3 cellular contexts compared by ENCODE assay signal in the genomic region with DNA sequence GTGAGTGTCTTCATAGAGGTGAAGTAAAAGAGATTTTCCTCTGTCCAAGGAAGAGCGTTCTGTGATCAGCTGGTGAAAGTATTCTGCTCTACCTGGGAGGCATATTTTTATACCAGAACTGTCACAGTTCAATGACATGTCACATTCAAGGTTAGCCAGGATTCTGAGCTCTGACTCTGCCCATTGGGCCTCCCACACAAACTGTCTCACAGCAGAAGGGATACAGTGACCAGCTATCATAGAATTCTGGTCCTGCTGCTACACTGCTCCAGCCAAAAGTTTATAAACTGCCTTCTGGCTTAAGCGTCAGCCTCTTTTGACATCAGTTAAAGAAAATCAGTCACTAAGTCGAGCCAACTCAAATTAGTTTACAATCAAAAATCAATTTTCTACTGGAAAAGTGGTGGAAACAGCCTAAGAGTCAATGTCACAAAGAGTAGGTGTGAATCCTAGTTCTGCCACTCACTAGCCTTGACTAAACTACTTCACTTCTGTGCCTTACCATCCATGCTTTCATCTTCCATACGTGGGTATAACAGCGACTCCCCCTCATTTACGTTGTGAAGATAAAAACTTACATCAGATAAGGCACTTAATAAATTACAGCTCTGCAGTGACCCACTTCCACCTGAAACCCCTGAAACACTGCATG.
A peak's percentile ranks its signal among the peaks of the same experiment; 100 is the strongest.
TF ChIP-seq lines count a peak whose summit lies in the region.

No MANE protein-coding gene starts in this region.

TF ChIP-seq in liver, 16 proteins besides CTCF, POLR2A, EP300 and RAD21:
- TF ChIP-seq HNF4A (conservative IDR thresholded peaks at IDR 0.05) (peak; percentile 9 to 13), EGR1 (IDR thresholded peaks at IDR 0.05; ENCODE audit: low read depth in 2 of 2) (no peak), RXRA (IDR thresholded peaks at IDR 0.05) (peak; percentile 36 to 53)
- TF ChIP-seq, protein P1, sequence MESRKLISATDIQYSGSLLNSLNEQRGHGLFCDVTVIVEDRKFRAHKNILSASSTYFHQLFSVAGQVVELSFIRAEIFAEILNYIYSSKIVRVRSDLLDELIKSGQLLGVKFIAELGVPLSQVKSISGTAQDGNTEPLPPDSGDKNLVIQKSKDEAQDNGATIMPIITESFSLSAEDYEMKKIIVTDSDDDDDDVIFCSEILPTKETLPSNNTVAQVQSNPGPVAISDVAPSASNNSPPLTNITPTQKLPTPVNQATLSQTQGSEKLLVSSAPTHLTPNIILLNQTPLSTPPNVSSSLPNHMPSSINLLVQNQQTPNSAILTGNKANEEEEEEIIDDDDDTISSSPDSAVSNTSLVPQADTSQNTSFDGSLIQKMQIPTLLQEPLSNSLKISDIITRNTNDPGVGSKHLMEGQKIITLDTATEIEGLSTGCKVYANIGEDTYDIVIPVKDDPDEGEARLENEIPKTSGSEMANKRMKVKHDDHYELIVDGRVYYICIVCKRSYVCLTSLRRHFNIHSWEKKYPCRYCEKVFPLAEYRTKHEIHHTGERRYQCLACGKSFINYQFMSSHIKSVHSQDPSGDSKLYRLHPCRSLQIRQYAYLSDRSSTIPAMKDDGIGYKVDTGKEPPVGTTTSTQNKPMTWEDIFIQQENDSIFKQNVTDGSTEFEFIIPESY (IDR thresholded peaks at IDR 0.05): peak; percentile 16
TF ChIP-seq in liver: peak in this region for 3.

TF ChIP-seq in HepG2, 621 proteins besides CTCF, POLR2A, EP300 and RAD21:
- TF ChIP-seq ZNF788 (CRISPR knock-in tag; IDR thresholded peaks at IDR 0.05; ENCODE audit: borderline replicate concordance) (no peak), FOSL2 (CRISPR knock-in tag; IDR thresholded peaks at IDR 0.05) (no peak), ZNF598 (CRISPR knock-in tag; IDR thresholded peaks at IDR 0.05; ENCODE audit: borderline replicate concordance) (no peak), PITX1 (CRISPR knock-in tag; IDR thresholded peaks at IDR 0.05) (no peak), CENPT (CRISPR knock-in tag; IDR thresholded peaks at IDR 0.05; ENCODE audit: low read depth) (no peak), SAP130 (CRISPR knock-in tag; IDR thresholded peaks at IDR 0.05; ENCODE audit: low read depth) (no peak), ZNF350 (CRISPR knock-in tag; IDR thresholded peaks at IDR 0.05; ENCODE audit: borderline replicate concordance, low read depth) (no peak)
- TF ChIP-seq, protein P2, sequence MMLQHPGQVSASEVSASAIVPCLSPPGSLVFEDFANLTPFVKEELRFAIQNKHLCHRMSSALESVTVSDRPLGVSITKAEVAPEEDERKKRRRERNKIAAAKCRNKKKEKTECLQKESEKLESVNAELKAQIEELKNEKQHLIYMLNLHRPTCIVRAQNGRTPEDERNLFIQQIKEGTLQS (CRISPR knock-in tag; IDR thresholded peaks at IDR 0.05): no peak
- TF ChIP-seq, protein P3, sequence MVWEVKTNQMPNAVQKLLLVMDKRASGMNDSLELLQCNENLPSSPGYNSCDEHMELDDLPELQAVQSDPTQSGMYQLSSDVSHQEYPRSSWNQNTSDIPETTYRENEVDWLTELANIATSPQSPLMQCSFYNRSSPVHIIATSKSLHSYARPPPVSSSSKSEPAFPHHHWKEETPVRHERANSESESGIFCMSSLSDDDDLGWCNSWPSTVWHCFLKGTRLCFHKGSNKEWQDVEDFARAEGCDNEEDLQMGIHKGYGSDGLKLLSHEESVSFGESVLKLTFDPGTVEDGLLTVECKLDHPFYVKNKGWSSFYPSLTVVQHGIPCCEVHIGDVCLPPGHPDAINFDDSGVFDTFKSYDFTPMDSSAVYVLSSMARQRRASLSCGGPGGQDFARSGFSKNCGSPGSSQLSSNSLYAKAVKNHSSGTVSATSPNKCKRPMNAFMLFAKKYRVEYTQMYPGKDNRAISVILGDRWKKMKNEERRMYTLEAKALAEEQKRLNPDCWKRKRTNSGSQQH (CRISPR knock-in tag; IDR thresholded peaks at IDR 0.05; ENCODE audit: low read depth): no peak
- TF ChIP-seq, protein P1 (CRISPR knock-in tag; IDR thresholded peaks at IDR 0.05): no peak
TF ChIP-seq in HepG2: peak in this region for 0.

TF ChIP-seq in endothelial cell of umbilical vein, 7 proteins besides CTCF, POLR2A, EP300 and RAD21:
- TF ChIP-seq EZH2 (IDR thresholded peaks at IDR 0.05; ENCODE audit: borderline replicate concordance, low read depth, low read length, severe bottlenecking): no peak
- TF ChIP-seq GATA2 (IDR thresholded peaks at IDR 0.05; ENCODE audit: insufficient read depth, insufficient read length, low read depth, low read length): no peak
- no peak for TF ChIP-seq FOS (IDR thresholded peaks at IDR 0.05; ENCODE audit: borderline replicate concordance, insufficient read depth, low read length)
- no peak for TF ChIP-seq POLR2AphosphoS5 (IDR thresholded peaks at IDR 0.05; ENCODE audit: insufficient read depth, low read depth, low read length)
- TF ChIP-seq MYC (IDR thresholded peaks at IDR 0.05; ENCODE audit: low read depth, low read length): no peak
- TF ChIP-seq JUN (IDR thresholded peaks at IDR 0.05; ENCODE audit: borderline replicate concordance, insufficient read depth, insufficient read length, low read depth): no peak
- TF ChIP-seq, protein P4, sequence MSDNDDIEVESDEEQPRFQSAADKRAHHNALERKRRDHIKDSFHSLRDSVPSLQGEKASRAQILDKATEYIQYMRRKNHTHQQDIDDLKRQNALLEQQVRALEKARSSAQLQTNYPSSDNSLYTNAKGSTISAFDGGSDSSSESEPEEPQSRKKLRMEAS (IDR thresholded peaks at IDR 0.05; ENCODE audit: insufficient read depth, insufficient read length): no peak
